Comparison of ENCODE assay signal across 25 cellular contexts in genomic region chr7:149478754-149479153, GRCh38.
"Had no signal": no experiment of that assay in that cellular context is flagged by ENCODE, and none has a peak within 500 bp of the region (broad histone marks: within the 10 kb centered on the region; RNA-seq: fewer than 3 reads in every experiment).

No MANE protein-coding gene starts in this region.

- FAIRE-seq: bronchial epithelial cell had no signal

- DNase-seq: activated CD4-positive, alpha-beta T cell treated with anti-CD3 and anti-CD28 coated beads for 4 hours; activated CD8-positive, alpha-beta memory T cell treated with anti-CD3 and anti-CD28 coated beads, Interleukin-2, amount 50 U/mL, for 48 hours; activated CD8-positive, alpha-beta T cell treated with anti-CD3 and anti-CD28 coated beads for 36 hours; activated gamma-delta T cell; activated naive CD4-positive, alpha-beta T cell treated with anti-CD3 and anti-CD28 coated beads for 36 hours; activated T-cell treated with anti-CD3 and anti-CD28 coated beads, Interleukin-2, amount 50 U/mL, for 24 hours; amniotic stem cell; body of pancreas; central memory CD4-positive, alpha-beta T cell; Karpas-422; MM.1S; NCI-H1105; NCI-H1436 treated with DMSO at 0.1 percent for 48 hours; NCI-H187; NCI-H2081; NCI-H446; NCI-H524; Peyer's patch; Right ventricle myocardium superior; SJCRH30 had no signal

- H3K27me3 ChIP-seq: ascending aorta, body of pancreas, Peyer's patch, SJCRH30 had no signal

- H3K4me1 ChIP-seq: ascending aorta, body of pancreas, Peyer's patch, SJCRH30 had no signal

- ATAC-seq: activated CD4-positive, CD25-positive, alpha-beta regulatory T cell treated with anti-CD3 and anti-CD28 coated beads, Interleukin-2, amount 50 U/mL, for 24 hours; activated CD8-positive, alpha-beta T cell treated with anti-CD3 and anti-CD28 coated beads for 36 hours; body of pancreas had no signal

- H3K4me3 ChIP-seq: ascending aorta, body of pancreas, Peyer's patch, SJCRH30 had no signal

- H3K9me3 ChIP-seq: ascending aorta, body of pancreas, Peyer's patch had no signal

- H3K27ac ChIP-seq: ascending aorta, body of pancreas, Peyer's patch, RWPE1, SJCRH30 had no signal

- H3K27me3 Mint-ChIP-seq: activated CD8-positive, alpha-beta T cell treated with anti-CD3 and anti-CD28 coated beads for 36 hours; activated T-cell treated with anti-CD3 and anti-CD28 coated beads, Interleukin-2, amount 50 U/mL, for 24 hours had no signal

- H3K4me3 Mint-ChIP-seq: activated CD8-positive, alpha-beta T cell treated with anti-CD3 and anti-CD28 coated beads for 36 hours; activated naive CD4-positive, alpha-beta T cell treated with anti-CD3 and anti-CD28 coated beads for 36 hours; activated T-cell treated with anti-CD3 and anti-CD28 coated beads, Interleukin-2, amount 50 U/mL, for 24 hours; T-helper 1 cell treated with Interleukin-12 subunit alpha and Interleukin-12 subunit beta and Interleukin-4 antibody, amounts not matched to agents 30 μg/mL and 1 μg/mL, for 36 hours had no signal

- H3K27ac Mint-ChIP-seq: activated CD8-positive, alpha-beta T cell treated with anti-CD3 and anti-CD28 coated beads for 36 hours; activated naive CD4-positive, alpha-beta T cell treated with anti-CD3 and anti-CD28 coated beads for 36 hours; T-helper 1 cell treated with Interleukin-12 subunit alpha and Interleukin-12 subunit beta and Interleukin-4 antibody, amounts not matched to agents 30 μg/mL and 1 μg/mL, for 36 hours had no signal
